Comparison of ENCODE assay signal across 15 cellular contexts in the genomic region with DNA sequence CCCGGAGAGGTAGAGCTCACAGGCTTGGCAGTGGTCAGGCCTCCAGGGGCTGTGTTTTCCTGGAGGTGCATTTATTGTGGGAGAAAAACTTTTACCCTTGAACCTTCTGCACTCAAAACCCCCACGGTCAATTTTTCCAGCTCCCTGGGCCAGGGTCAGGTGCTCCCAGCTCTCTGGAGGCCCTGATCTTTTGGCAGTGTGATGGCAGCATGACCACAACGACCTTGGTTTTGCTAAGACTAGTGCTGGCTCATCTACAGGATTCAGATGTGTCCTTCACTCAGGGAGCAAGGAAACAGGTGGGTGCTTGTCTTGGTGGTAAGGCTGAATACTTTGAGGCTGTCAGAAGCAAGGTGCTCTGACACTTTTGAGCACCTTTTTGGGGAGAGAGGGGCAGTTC.
A peak's percentile ranks its signal among the peaks of the same experiment; 100 is the strongest.
DNase-seq lines count a peak whose midpoint lies in the region; ATAC-seq and TF ChIP-seq lines count a peak whose summit lies in the region.
"Had no signal": no experiment of that assay in that cellular context is flagged by ENCODE, and none has a peak within 500 bp of the region (broad histone marks: within the 10 kb centered on the region; RNA-seq: fewer than 3 reads in every experiment).

No MANE protein-coding gene starts in this region.

- CTCF ChIA-PET in OCI-LY7 (lab: Charles Lee; ENCODE audit: unreplicated experiment) = no interaction called here
- CTCF ChIA-PET in Caco-2 (lab: Charles Lee) = no interaction called here

- H4K20me1 ChIP-seq in OCI-LY7 (ENCODE audit: insufficient read depth, low read length) = no peaks in the 10 kb centered on the region

- peak overlapping the region; percentile 30 for H3K27ac Mint-ChIP-seq in neural crest cell (ENCODE audit: unreplicated experiment)
- H3K27ac Mint-ChIP-seq in Caco-2 (ENCODE audit: unreplicated experiment) = no peak overlapping the region
- H3K27ac Mint-ChIP-seq: CD4-positive, alpha-beta T cell had no signal

- ATAC-seq in Right ventricle myocardium inferior (peak; percentile 75), right cardiac atrium (no peak)
- ATAC-seq: GM12878 had no signal

- POLR2A ChIA-PET in OCI-LY7 (lab: Charles Lee) = interaction anchor here (0.7 to 2.1 kb wide), 4 partner anchors 9 to 82 kb away, joined by 3 to 7 read pairs (median 5); no protein-coding TSS in a partner anchor
- POLR2A ChIA-PET in Caco-2 (lab: Charles Lee) = no interaction called here

- BruUV-seq in OCI-LY7 (replicated peaks; lab: Mats Ljungman, UMichigan) (no TSS peak), Caco-2 (replicated peaks; lab: Mats Ljungman, UMichigan) (no TSS peak)

- H3K36me3 Mint-ChIP-seq in neural crest cell (ENCODE audit: low read depth) (peaks cover 50% of the 10 kb centered on the region), Caco-2 (ENCODE audit: insufficient read depth, unreplicated experiment) (peaks cover 48% of the 10 kb centered on the region)

- H3K4me1 Mint-ChIP-seq in neural crest cell (no peaks in the 10 kb centered on the region), Caco-2 (ENCODE audit: low read depth, unreplicated experiment) (no peaks in the 10 kb centered on the region)

- no peak overlapping the region for H3K4me3 ChIP-seq in right cardiac atrium (ENCODE audit: low read length)
- no peak overlapping the region for H3K4me3 ChIP-seq in OCI-LY7 (ENCODE audit: low read depth, low read length, poor library complexity, severe bottlenecking)
- no peak overlapping the region for H3K4me3 ChIP-seq in left ventricle myocardium inferior
- H3K4me3 ChIP-seq in Caco-2 (ENCODE audit: low read depth, low read length) = no peak overlapping the region
- H3K4me3 ChIP-seq: BLaER1 treated with 17β-estradiol and CSF1 and Interleukin-3, amounts not matched to agents 10 nM and 100 nM; GM12878; GM23248 had no signal

- H3K36me3 ChIP-seq in OCI-LY7 (ENCODE audit: insufficient read depth, low read length) = peaks cover 71% of the 10 kb centered on the region
- H3K36me3 ChIP-seq in left ventricle myocardium inferior = peaks cover 88% of the 10 kb centered on the region
- peaks cover 2% of the 10 kb centered on the region for H3K36me3 ChIP-seq in Caco-2 (ENCODE audit: control insufficient read depth, insufficient read depth, low read length)

- H3K4me2 ChIP-seq in OCI-LY7 (ENCODE audit: low read length) = no peak overlapping the region
- H3K4me2 ChIP-seq: BLaER1 treated with 17β-estradiol and CSF1 and Interleukin-3, amounts not matched to agents 10 nM and 100 nM had no signal

- intact Hi-C loops in Right ventricle myocardium inferior (cut with DNase I) = no loop called here
- intact Hi-C loops in right cardiac atrium (cut with DNase I) = no loop called here
- intact Hi-C loops in OCI-LY7 (cut with micrococcal nuclease; ENCODE audit: unreplicated experiment) = no loop called here
- intact Hi-C loops in left ventricle myocardium inferior (cut with micrococcal nuclease) = no loop called here
- intact Hi-C loops in Caco-2 (cut with micrococcal nuclease; ENCODE audit: unreplicated experiment) = no loop called here

- H3K27me3 Mint-ChIP-seq in neural crest cell (ENCODE audit: low read depth) = no peaks in the 10 kb centered on the region
- H3K27me3 Mint-ChIP-seq in Caco-2 (ENCODE audit: insufficient read depth, unreplicated experiment) = no peaks in the 10 kb centered on the region
- H3K27me3 Mint-ChIP-seq: CD4-positive, alpha-beta T cell had no signal

- TF ChIP-seq CTCF in OCI-LY7 (conservative IDR thresholded peaks at IDR 0.05; ENCODE audit: low read length) (no peak), left ventricle myocardium inferior (IDR thresholded peaks at IDR 0.05; ENCODE audit: borderline replicate concordance) (no peak), neural crest cell (conservative IDR thresholded peaks at IDR 0.05) (no peak), Caco-2 (IDR thresholded peaks at IDR 0.05; ENCODE audit: insufficient read depth in 1 of 2, low read depth in 1 of 2, low read length in 1 of 2, severe bottlenecking in 1 of 2, unreplicated experiment in 1 of 2) (no peak)

- WGBS in right cardiac atrium = 72% methylated on average over 3 of the region's 3 CpGs

- H3K9me2 ChIP-seq in OCI-LY7 (ENCODE audit: insufficient read depth, low read length) = no peaks in the 10 kb centered on the region

- H3K79me2 ChIP-seq in OCI-LY7 (ENCODE audit: insufficient read depth, low read depth, low read length) = no peaks in the 10 kb centered on the region

- H3K27ac ChIP-seq in right cardiac atrium (ENCODE audit: low read length) (no peak overlapping the region), OCI-LY7 (ENCODE audit: low read depth, low read length, poor library complexity, severe bottlenecking) (peak overlapping the region; percentile 14), left ventricle myocardium inferior (replicated peaks) (peak overlapping the region; percentile 67)
- H3K27ac ChIP-seq: BLaER1 treated with 17β-estradiol and CSF1 and Interleukin-3, amounts not matched to agents 10 nM and 100 nM; GM23248 had no signal

- H3K4me3 Mint-ChIP-seq in neural crest cell (no peak overlapping the region), Caco-2 (ENCODE audit: unreplicated experiment) (no peak overlapping the region)
- H3K4me3 Mint-ChIP-seq: CD4-positive, alpha-beta T cell had no signal

- H2AFZ ChIP-seq in OCI-LY7 (ENCODE audit: low read length) = no peak overlapping the region
- H2AFZ ChIP-seq: GM23248 had no signal

- DNase-seq in Right ventricle myocardium inferior (ENCODE audit: missing footprints) (no peak), right cardiac atrium (no peak), OCI-LY7 (ENCODE audit: low spot score) (no peak), left ventricle myocardium inferior (peak; percentile 22), neural crest cell (ENCODE audit: low read depth, low spot score) (no peak), Caco-2 (no peak), CD1c-positive myeloid dendritic cell (ENCODE audit: extremely low spot score) (no peak)
- DNase-seq: 8988T; AML-193; CD4-positive, alpha-beta T cell; DMS79; GM23248; H7 had no signal

- H3K9me3 ChIP-seq in right cardiac atrium (ENCODE audit: control insufficient read depth, low read length) = no peaks in the 10 kb centered on the region
- H3K9me3 ChIP-seq in OCI-LY7 (ENCODE audit: low read length) = peaks cover 35% of the 10 kb centered on the region
- no peaks in the 10 kb centered on the region for H3K9me3 ChIP-seq in left ventricle myocardium inferior (replicated peaks)
- no peaks in the 10 kb centered on the region for H3K9me3 ChIP-seq in Caco-2
- H3K9me3 ChIP-seq: BLaER1 treated with 17β-estradiol and CSF1 and Interleukin-3, amounts not matched to agents 10 nM and 100 nM had no signal

- no peaks in the 10 kb centered on the region for H3K4me1 ChIP-seq in right cardiac atrium (ENCODE audit: control insufficient read depth, insufficient read depth, low read length)
- peaks cover 53% of the 10 kb centered on the region for H3K4me1 ChIP-seq in OCI-LY7 (ENCODE audit: insufficient read depth, low read length, poor library complexity, severe bottlenecking)
- H3K4me1 ChIP-seq in left ventricle myocardium inferior = peaks cover 3% of the 10 kb centered on the region
- H3K4me1 ChIP-seq in Caco-2 = peaks cover 3% of the 10 kb centered on the region; the same call in 1 of the 2 replicates
- H3K4me1 ChIP-seq: BLaER1 treated with 17β-estradiol and CSF1 and Interleukin-3, amounts not matched to agents 10 nM and 100 nM had no signal

- H3K27me3 ChIP-seq in right cardiac atrium (ENCODE audit: control insufficient read depth, insufficient read depth) (no peaks in the 10 kb centered on the region), left ventricle myocardium inferior (ENCODE audit: low read depth) (no peaks in the 10 kb centered on the region), Caco-2 (replicated peaks; ENCODE audit: control insufficient read depth, insufficient read depth, low read length) (no peaks in the 10 kb centered on the region)
- H3K27me3 ChIP-seq: BLaER1 treated with 17β-estradiol and CSF1 and Interleukin-3, amounts not matched to agents 10 nM and 100 nM had no signal

- H3K9me3 Mint-ChIP-seq in neural crest cell (peaks cover 2% of the 10 kb centered on the region), Caco-2 (ENCODE audit: unreplicated experiment) (no peaks in the 10 kb centered on the region)
